8 cellular contexts compared by ENCODE assay signal in genomic region chr7:114922151-114922651, GRCh38. TPM values are rescaled to one million over a fixed set of nuclear protein-coding genes. Genes with fewer than 3 reads are reported as not detected.
DNase-seq lines count a peak whose midpoint lies in the region; ATAC-seq and TF ChIP-seq lines count a peak whose summit lies in the region.

No MANE protein-coding gene starts in this region.

- H3K4me1 ChIP-seq in neutrophil (ENCODE audit: control insufficient read depth in 1 of 2, insufficient read depth in 1 of 2, low read depth in 1 of 2, low read length in 1 of 2) = peaks cover 10 to 20% of the 10 kb centered on the region in 2 experiments
- peaks cover 0 to 15% (median 4%) of the 10 kb centered on the region in 4 donors for H3K4me1 ChIP-seq in tibial artery

- no peak for TF ChIP-seq CTCF in fibroblast of villous mesenchyme (IDR thresholded peaks at IDR 0.05; ENCODE audit: insufficient read depth, low read depth, low read length)
- no peak for TF ChIP-seq CTCF in neutrophil (IDR thresholded peaks at IDR 0.05)
- TF ChIP-seq CTCF in tibial artery (IDR thresholded peaks at IDR 0.05) = no peak

- ATAC-seq in GM18505 (IDR thresholded peaks at IDR 0.05; ENCODE audit: unreplicated experiment) (peak; percentile 42), HG02642 (IDR thresholded peaks at IDR 0.05; ENCODE audit: poor library complexity, unreplicated experiment) (peak; percentile 46)

- H3K27me3 ChIP-seq in neutrophil (peaks cover 31% of the 10 kb centered on the region), tibial artery (no peaks in the 10 kb centered on the region)

- peak; percentile 88 for TF ChIP-seq POLR2A in GM18505 (IDR thresholded peaks at IDR 0.05; ENCODE audit: borderline replicate concordance, extremely low read depth, insufficient read depth, insufficient read length)

- no peaks in the 10 kb centered on the region for H3K9me3 ChIP-seq in neutrophil
- no peaks in the 10 kb centered on the region for H3K9me3 ChIP-seq in tibial artery

- H3K27ac ChIP-seq in neutrophil (no peak overlapping the region), tibial artery (peak overlapping the region; percentile 93 to 96)

- peak overlapping the region; percentile 85 for H3K4me3 ChIP-seq in fibroblast of villous mesenchyme (ENCODE audit: low read depth, low read length)
- peak overlapping the region; percentile 60 to 67 for H3K4me3 ChIP-seq in neutrophil (ENCODE audit: low read depth in 1 of 2, low read length in 1 of 2)
- H3K4me3 ChIP-seq in tibial artery = peak overlapping the region; percentile 71 to 88

- intact Hi-C loops in tibial artery (cut with DNase I; ENCODE audit: low total_unique reads) = no loop called here

- peak; percentile 22 for DNase-seq in NCI-H460 (ENCODE audit: extremely low read depth, low read depth)
- DNase-seq in activated T-helper 1 cell treated with anti-CD3 and anti-CD28 coated beads, Interleukin-2, amount 50 U/mL, for 16 hours (ENCODE audit: low read depth in 1 of 2, low spot score in 1 of 2) = peak; percentile 10 to 60
- DNase-seq in fibroblast of villous mesenchyme (ENCODE audit: low read depth) = peak; percentile 52
- DNase-seq in tibial artery = peak; percentile 46 to 71
- no peak for DNase-seq in SW 1271 (lab: John Stamatoyannopoulos, UW)

- H3K36me3 ChIP-seq in neutrophil (no peaks in the 10 kb centered on the region), tibial artery (no peaks in the 10 kb centered on the region)

RNA-seq across cellular contexts. Expression of gene MDFIC, which starts 0.3 kb away (rescaled TPM):
- 15.5 and 17.8 TPM in 2 replicates for total RNA-seq in NCI-H460 (2014; rRNA removed; shearing (Covaris generic))
- polyA plus RNA-seq in NCI-H460 (2014; cell fraction: nucleus; rRNA removed) = 8.0 and 8.4 TPM in 2 replicates
- total RNA-seq in fibroblast of villous mesenchyme = 28.3 and 39.3 TPM in 2 replicates

Comparison
In these comparisons a context has a peak if more than half of its experiments do, and no peak if none do; other contexts are left out.
1. DNase-seq: peak in NCI-H460 (single experiment), activated T-helper 1 cell treated with anti-CD3 and anti-CD28 coated beads, Interleukin-2, amount 50 U/mL, for 16 hours (2 of 2), fibroblast of villous mesenchyme (single experiment) and tibial artery (2 of 2); none in SW 1271 (0 of 2).
2. Peak in every context shown above with its lines, with median percentiles within 50 percentile points of each other: H3K4me3 ChIP-seq.